In the genomic region with DNA sequence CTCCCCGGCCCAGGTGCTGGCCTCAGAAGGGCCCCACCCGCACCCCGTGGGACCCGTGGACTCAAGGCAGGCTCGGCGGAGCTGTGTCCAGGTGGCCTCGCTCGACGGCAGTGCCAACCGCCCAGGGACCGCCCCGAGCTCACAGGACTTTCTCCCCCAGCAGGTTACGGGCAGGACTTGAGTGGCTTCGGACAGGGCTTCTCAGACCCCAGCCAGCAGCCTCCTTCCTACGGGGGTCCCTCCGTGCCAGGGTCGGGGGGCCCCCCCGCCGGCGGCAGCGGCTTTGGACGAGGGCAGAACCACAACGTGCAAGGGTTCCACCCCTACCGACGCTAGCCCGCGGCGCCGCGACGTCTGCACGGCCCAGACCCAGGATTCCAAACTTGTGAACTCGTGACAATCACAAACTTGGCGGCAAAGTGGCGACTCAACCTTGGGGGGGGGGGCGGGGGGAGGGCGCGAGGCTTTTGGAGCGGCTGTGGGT, we compare ENCODE assay signal across 20 cellular contexts. TPM values are rescaled to one million over a fixed set of nuclear protein-coding genes. Genes with fewer than 3 reads are reported as not detected.
"Had no signal": no experiment of that assay in that cellular context is flagged by ENCODE, and none has a peak within 500 bp of the region (broad histone marks: within the 10 kb centered on the region; RNA-seq: fewer than 3 reads in every experiment).

No MANE protein-coding gene starts in this region.

- H3K27ac ChIP-seq: brain microvascular endothelial cell, Peyer's patch, SJSA1 had no signal

- DNase-seq: activated CD4-positive, alpha-beta T cell treated with anti-CD3 and anti-CD28 coated beads for 4 hours; activated CD8-positive, alpha-beta memory T cell treated with anti-CD3 and anti-CD28 coated beads, Interleukin-2, amount 50 U/mL, for 4 hours; activated CD8-positive, alpha-beta T cell treated with anti-CD3 and anti-CD28 coated beads for 36 hours; activated gamma-delta T cell treated with Interleukin-2 at 50 U/mL for 16 hours; activated naive CD4-positive, alpha-beta T cell treated with anti-CD3 and anti-CD28 coated beads, Interleukin-2, amount 10 ng/mL, durations not matched to agents 7 days and 5 days; activated naive CD8-positive, alpha-beta T cell treated with anti-CD3 and anti-CD28 coated beads for 36 hours; activated T-cell treated with anti-CD3 and anti-CD28 coated beads, Interleukin-2, amount 50 U/mL, for 72 hours; brain microvascular endothelial cell; cerebellar nuclear complex; MG63; NCI-H1105; NCI-H1436; NCI-H1694 treated with DMSO at 0.1 percent for 48 hours; NCI-H2081; NCI-H510A treated with DMSO at 0.1 percent for 48 hours; NCI-H69; Peyer's patch; SHP77 had no signal

- H3K9me3 ChIP-seq: MG63, Peyer's patch, SJSA1 had no signal

- H3K27me3 ChIP-seq: brain microvascular endothelial cell, MG63, Peyer's patch, SJSA1 had no signal

- H3K4me3 ChIP-seq: MG63, Peyer's patch, SJSA1 had no signal

- ATAC-seq: activated CD4-positive, CD25-positive, alpha-beta regulatory T cell treated with anti-CD3 and anti-CD28 coated beads, Interleukin-2, amount 50 U/mL, for 24 hours; activated CD8-positive, alpha-beta T cell treated with anti-CD3 and anti-CD28 coated beads for 36 hours; activated T-cell treated with anti-CD3 and anti-CD28 coated beads, Interleukin-2, amount 50 U/mL, for 72 hours had no signal

RNA-seq across cellular contexts. Expression of gene APC2, which starts 15.3 kb away (rescaled TPM):
- total RNA-seq: SJSA1 had no signal
